Comparison of ENCODE assay signal across 29 cellular contexts in the genomic region with DNA sequence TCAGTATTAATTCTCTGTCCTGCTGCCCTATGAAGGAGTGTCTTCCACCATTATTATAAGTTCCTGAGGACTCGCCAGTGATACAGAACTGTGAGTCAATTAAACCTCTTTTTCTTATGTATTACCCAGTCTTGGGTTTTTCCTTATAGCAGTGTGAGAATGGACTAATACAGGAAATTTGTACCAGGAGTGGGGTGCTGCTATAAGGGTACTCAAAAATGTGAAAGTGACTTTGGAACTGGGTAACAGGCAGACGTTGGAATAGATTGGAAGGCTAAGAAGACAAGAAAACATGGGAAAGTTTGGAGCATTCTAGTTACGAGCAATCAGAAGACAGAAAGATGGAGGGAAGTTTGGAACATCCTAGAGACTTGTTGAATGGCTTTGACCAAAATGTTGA.
"Had no signal": no experiment of that assay in that cellular context is flagged by ENCODE, and none has a peak within 500 bp of the region (broad histone marks: within the 10 kb centered on the region; RNA-seq: fewer than 3 reads in every experiment).

No MANE protein-coding gene starts in this region.

- H3K4me1 Mint-ChIP-seq: stimulated activated effector memory CD8-positive, alpha-beta T cell treated with anti-CD3 and anti-CD28 coated beads, Interleukin-12 subunit alpha, Interleukin-12 subunit beta, amount 100 ng/mL, for 72 hours; stimulated activated memory B cell treated with anti-CD40 and anti-IgM and Interleukin-4, amounts not matched to agents 10 μg/mL and 1 μg/mL and 100 μg/mL, for 72 hours; stimulated activated naive B cell treated with anti-CD40 and anti-IgM and Interleukin-4, amounts not matched to agents 10 μg/mL and 1 μg/mL and 100 μg/mL, for 72 hours; stimulated activated naive CD8-positive, alpha-beta T cell treated with anti-CD3 and anti-CD28 coated beads, Interleukin-15, amount 100 ng/mL, for 72 hours had no signal

- H3K9me3 ChIP-seq: suprapubic skin, testis, thoracic aorta, thyroid gland, tibial artery, upper lobe of right lung, uterus, vagina had no signal

- H3K4me1 ChIP-seq: stomach, suprapubic skin, testis, thyroid gland, tibial artery, tibial nerve, transverse colon, upper lobe of left lung, upper lobe of right lung, uterus, vagina had no signal

- H3K27ac ChIP-seq: stomach, suprapubic skin, testis, thoracic aorta, thyroid gland, tibial artery, tibial nerve, transverse colon, upper lobe of left lung, upper lobe of right lung, uterus, vagina had no signal

- DNase-seq: stimulated activated CD4-positive, alpha-beta T cell treated with anti-CD3 and anti-CD28 coated beads, Interleukin-2, amount 100 ng/mL, for 48 hours; stimulated activated CD4-positive, alpha-beta T cell treated with anti-CD3 and anti-CD28 coated beads, Interleukin-4, amount 100 ng/mL, for 1 hour; stimulated activated CD4-positive, alpha-beta T cell treated with anti-CD3 and anti-CD28 coated beads, Interleukin-4, amount 100 ng/mL, for 24 hours; stimulated activated CD4-positive, alpha-beta T cell treated with anti-CD3 and anti-CD28 coated beads, Interleukin-4, amount 100 ng/mL, for 4 hours; stimulated activated CD8-positive, alpha-beta memory T cell treated with anti-CD3 and anti-CD28 coated beads, Interleukin-4, amount 100 ng/mL, for 48 hours; stimulated activated naive B cell treated with anti-CD40 and anti-IgM and Interleukin-4, amounts not matched to agents 10 μg/mL and 1 μg/mL and 100 μg/mL, for 72 hours; stimulated activated naive CD4-positive, alpha-beta T cell; stimulated activated naive CD4-positive, alpha-beta T cell treated with Interleukin-2 at 50 U/mL for 16 hours; stimulated activated naive CD8-positive, alpha-beta T cell treated with anti-CD3 and anti-CD28 coated beads, Interleukin-15, amount 100 ng/mL, for 72 hours; stimulated activated naive CD8-positive, alpha-beta T cell treated with anti-CD3 and anti-CD28 coated beads, Interleukin-15, Interleukin-2, amounts not matched to agents 100 U/mL and 50 U/mL, for 24 hours; stomach; substantia nigra; testis; thyroid gland; tibial artery; transverse colon; trophoblast cell; upper lobe of left lung; upper lobe of right lung; uterus had no signal

- H3K4me3 ChIP-seq: stomach, suprapubic skin, testis, thoracic aorta, thyroid gland, tibial artery, tibial nerve, transverse colon, upper lobe of left lung, upper lobe of right lung, uterus, vagina had no signal

- H3K27me3 ChIP-seq: stomach, suprapubic skin, testis, thyroid gland, tibial artery, tibial nerve, transverse colon, upper lobe of left lung, upper lobe of right lung, uterus, vagina had no signal

- H3K27ac Mint-ChIP-seq: stimulated activated effector memory CD8-positive, alpha-beta T cell treated with anti-CD3 and anti-CD28 coated beads, Interleukin-12 subunit alpha, Interleukin-12 subunit beta, amount 100 ng/mL, for 72 hours; stimulated activated memory B cell treated with anti-CD40 and anti-IgM and Interleukin-4, amounts not matched to agents 10 μg/mL and 1 μg/mL and 100 μg/mL, for 72 hours; stimulated activated naive B cell treated with anti-CD40 and anti-IgM and Interleukin-4, amounts not matched to agents 10 μg/mL and 1 μg/mL and 100 μg/mL, for 72 hours; stimulated activated naive CD8-positive, alpha-beta T cell treated with anti-CD3 and anti-CD28 coated beads, Interleukin-15, amount 100 ng/mL, for 72 hours; stimulated activated naive CD8-positive, alpha-beta T cell treated with anti-CD3 and anti-CD28 coated beads, Interleukin-15, Interleukin-2, amounts not matched to agents 100 ng/mL and 50 ng/mL, for 24 hours; type B pancreatic cell had no signal

- FAIRE-seq: urothelium cell line had no signal

- H3K27me3 Mint-ChIP-seq: stimulated activated memory B cell treated with anti-CD40 and anti-IgM and Interleukin-4, amounts not matched to agents 10 μg/mL and 1 μg/mL and 100 μg/mL, for 72 hours; stimulated activated naive B cell treated with anti-CD40 and anti-IgM and Interleukin-4, amounts not matched to agents 10 μg/mL and 1 μg/mL and 100 μg/mL, for 72 hours; stimulated activated naive CD8-positive, alpha-beta T cell treated with anti-CD3 and anti-CD28 coated beads, Interleukin-15, amount 100 ng/mL, for 72 hours; stimulated activated naive CD8-positive, alpha-beta T cell treated with anti-CD3 and anti-CD28 coated beads, Interleukin-15, Interleukin-2, amounts not matched to agents 100 ng/mL and 50 ng/mL, for 24 hours; type B pancreatic cell had no signal

- H3K36me3 Mint-ChIP-seq: stimulated activated effector memory CD8-positive, alpha-beta T cell treated with anti-CD3 and anti-CD28 coated beads, Interleukin-12 subunit alpha, Interleukin-12 subunit beta, amount 100 ng/mL, for 72 hours; stimulated activated memory B cell treated with anti-CD40 and anti-IgM and Interleukin-4, amounts not matched to agents 10 μg/mL and 1 μg/mL and 100 μg/mL, for 72 hours; stimulated activated naive B cell treated with anti-CD40 and anti-IgM and Interleukin-4, amounts not matched to agents 10 μg/mL and 1 μg/mL and 100 μg/mL, for 72 hours had no signal

- H3K36me3 ChIP-seq: stomach, suprapubic skin, thoracic aorta, thyroid gland, tibial artery, tibial nerve, transverse colon, upper lobe of left lung, upper lobe of right lung, uterus, vagina had no signal

- H3K4me3 Mint-ChIP-seq: stimulated activated effector memory CD8-positive, alpha-beta T cell treated with anti-CD3 and anti-CD28 coated beads, Interleukin-12 subunit alpha, Interleukin-12 subunit beta, amount 100 ng/mL, for 72 hours; stimulated activated memory B cell treated with anti-CD40 and anti-IgM and Interleukin-4, amounts not matched to agents 10 μg/mL and 1 μg/mL and 100 μg/mL, for 72 hours; stimulated activated naive B cell treated with anti-CD40 and anti-IgM and Interleukin-4, amounts not matched to agents 10 μg/mL and 1 μg/mL and 100 μg/mL, for 72 hours; stimulated activated naive CD8-positive, alpha-beta T cell treated with anti-CD3 and anti-CD28 coated beads, Interleukin-15, amount 100 ng/mL, for 72 hours; stimulated activated naive CD8-positive, alpha-beta T cell treated with anti-CD3 and anti-CD28 coated beads, Interleukin-15, Interleukin-2, amounts not matched to agents 100 ng/mL and 50 ng/mL, for 24 hours; type B pancreatic cell had no signal

- ATAC-seq: stimulated activated effector memory CD8-positive, alpha-beta T cell treated with anti-CD3 and anti-CD28 coated beads, Interleukin-12 subunit alpha, Interleukin-12 subunit beta, amount 100 ng/mL, for 72 hours; stimulated activated memory B cell treated with anti-CD40 and anti-IgM and Interleukin-4, amounts not matched to agents 10 μg/mL and 1 μg/mL and 100 μg/mL, for 72 hours; stimulated activated naive B cell treated with anti-CD40 and anti-IgM and Interleukin-4, amounts not matched to agents 10 μg/mL and 1 μg/mL and 100 μg/mL, for 72 hours; stimulated activated naive CD8-positive, alpha-beta T cell treated with anti-CD3 and anti-CD28 coated beads, Interleukin-15, amount 100 ng/mL, for 72 hours; stimulated activated naive CD8-positive, alpha-beta T cell treated with anti-CD3 and anti-CD28 coated beads, Interleukin-15, Interleukin-2, amounts not matched to agents 100 U/mL and 50 U/mL, for 24 hours; upper lobe of right lung had no signal
